In genomic region chr12:131347345-131347714, GRCh38 we compare ENCODE assay signal across 16 cellular contexts.
"Had no signal": no experiment of that assay in that cellular context is flagged by ENCODE, and none has a peak within 500 bp of the region (broad histone marks: within the 10 kb centered on the region; RNA-seq: fewer than 3 reads in every experiment).

No MANE protein-coding gene starts in this region.

- ATAC-seq: esophagus mucosa; heart left ventricle; mucosa of descending colon; naive thymus-derived CD8-positive, alpha-beta T cell; pancreas; right cardiac atrium had no signal

- DNase-seq: colonic mucosa; effector CD8-positive, alpha-beta T cell; heart left ventricle; hippocampal formation; kidney glomerular epithelial cell; mammary epithelial cell; mucosa of descending colon; pancreas; right cardiac atrium; small intestine; stimulated activated CD4-positive, alpha-beta T cell treated with anti-CD3 and anti-CD28 coated beads, Interleukin-12 subunit alpha, Interleukin-12 subunit beta, amount 100 ng/mL, for 4 hours; stimulated activated naive CD4-positive, alpha-beta T cell treated with Interleukin-2 at 50 U/mL for 16 hours; trophoblast cell had no signal

- H3K27ac ChIP-seq: colonic mucosa, heart left ventricle, pancreas had no signal

- H3K36me3 ChIP-seq: colonic mucosa, heart left ventricle, pancreas had no signal

- H3K4me1 Mint-ChIP-seq: naive thymus-derived CD8-positive, alpha-beta T cell had no signal

- H3K4me1 ChIP-seq: colonic mucosa, heart left ventricle, pancreas had no signal

- H3K27me3 ChIP-seq: colonic mucosa, pancreas had no signal

- H3K4me3 Mint-ChIP-seq: naive thymus-derived CD8-positive, alpha-beta T cell had no signal

- H3K36me3 Mint-ChIP-seq: naive thymus-derived CD8-positive, alpha-beta T cell had no signal

- H3K27ac Mint-ChIP-seq: naive thymus-derived CD8-positive, alpha-beta T cell; progenitor cell of endocrine pancreas had no signal

- H3K4me3 ChIP-seq: colonic mucosa, heart left ventricle, mucosa of descending colon, pancreas had no signal
